Comparison of ENCODE assay signal across 1 cellular context in the genomic region with DNA sequence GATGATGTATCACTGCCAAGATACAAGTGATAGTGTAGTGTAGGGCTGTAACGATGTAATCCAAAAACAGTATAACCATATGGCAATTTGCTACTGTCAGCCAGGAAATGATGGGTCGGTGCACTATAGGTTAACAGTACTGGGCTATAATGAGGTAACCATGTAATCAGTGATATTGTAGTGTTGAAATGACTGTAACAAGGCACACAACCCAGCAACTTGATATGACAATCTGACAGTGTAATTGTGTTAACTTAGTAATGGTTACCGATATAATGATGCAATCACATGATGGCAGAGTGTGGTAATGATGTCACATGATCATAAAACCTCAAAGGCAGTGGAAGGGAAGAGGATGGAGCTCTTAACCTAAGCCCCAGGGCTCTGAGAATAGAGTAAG.
TF ChIP-seq lines count a peak whose summit lies in the region.

No MANE protein-coding gene starts in this region.

TF ChIP-seq in GM12878, 131 proteins besides CTCF, POLR2A, EP300 and RAD21 (continued from another document):
- TF ChIP-seq ZNF592 (IDR thresholded peaks at IDR 0.05), result no peak
- no peak for TF ChIP-seq SRF (IDR thresholded peaks at IDR 0.05; ENCODE audit: low read depth in 2 of 2, low read length in 2 of 2)
- no peak for TF ChIP-seq POU2F2 (IDR thresholded peaks at IDR 0.05; ENCODE audit: borderline replicate concordance, low read depth, low read length)
- TF ChIP-seq POLR2AphosphoS2 (IDR thresholded peaks at IDR 0.05; ENCODE audit: low read depth, low read length), result no peak
- no peak for TF ChIP-seq SMARCA5 (IDR thresholded peaks at IDR 0.05)
- no peak for TF ChIP-seq SKIL (IDR thresholded peaks at IDR 0.05; ENCODE audit: low read depth, poor library complexity, severe bottlenecking)
- TF ChIP-seq ZNF207 (IDR thresholded peaks at IDR 0.05; ENCODE audit: borderline replicate concordance), result no peak
- TF ChIP-seq EGR1 (IDR thresholded peaks at IDR 0.05; ENCODE audit: borderline replicate concordance in 1 of 2, low read depth in 2 of 2, low read length in 2 of 2), result no peak
- TF ChIP-seq JUND (IDR thresholded peaks at IDR 0.05; ENCODE audit: low read depth, low read length), result no peak
- TF ChIP-seq NRF1 (conservative IDR thresholded peaks at IDR 0.05; ENCODE audit: low read depth, low read length), result no peak
- no peak for TF ChIP-seq TAF1 (IDR thresholded peaks at IDR 0.05; ENCODE audit: borderline replicate concordance, low read depth, low read length)
TF ChIP-seq in GM12878: peak in this region for 0.
